1 cellular context compared by ENCODE assay signal in the genomic region with DNA sequence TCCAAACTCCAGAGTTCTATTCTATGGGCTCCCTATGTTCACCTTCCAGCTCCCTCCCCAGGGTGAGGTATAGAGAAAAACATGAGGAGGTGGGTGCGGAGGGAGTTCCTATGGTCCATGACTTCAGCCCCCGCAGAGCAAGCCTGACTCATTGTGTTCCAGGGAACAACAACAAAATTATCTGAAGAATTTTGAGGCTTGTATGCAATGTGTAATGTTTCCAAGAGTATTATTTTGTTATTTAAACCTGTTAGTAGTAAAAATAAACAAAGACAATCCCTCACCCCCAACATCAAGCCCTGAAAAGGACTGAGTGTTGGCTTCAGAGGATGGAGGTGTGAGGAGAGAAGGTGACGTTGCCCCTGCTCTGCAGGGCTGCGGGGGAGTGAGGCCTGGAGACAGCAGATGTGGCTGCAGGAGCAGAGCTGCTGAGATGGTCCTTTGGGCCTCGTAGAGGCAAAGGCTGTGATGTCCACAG.
TF ChIP-seq lines count a peak whose summit lies in the region.

No MANE protein-coding gene starts in this region.

TF ChIP-seq in H1, 55 proteins besides CTCF, POLR2A, EP300 and RAD21 (continued from another document):
- no peak for TF ChIP-seq ATF3 (IDR thresholded peaks at IDR 0.05; ENCODE audit: insufficient read depth, low read depth, low read length)
- TF ChIP-seq NRF1 (IDR thresholded peaks at IDR 0.05; ENCODE audit: low read depth, low read length), result no peak
